8 cellular contexts compared by ENCODE assay signal in the genomic region with DNA sequence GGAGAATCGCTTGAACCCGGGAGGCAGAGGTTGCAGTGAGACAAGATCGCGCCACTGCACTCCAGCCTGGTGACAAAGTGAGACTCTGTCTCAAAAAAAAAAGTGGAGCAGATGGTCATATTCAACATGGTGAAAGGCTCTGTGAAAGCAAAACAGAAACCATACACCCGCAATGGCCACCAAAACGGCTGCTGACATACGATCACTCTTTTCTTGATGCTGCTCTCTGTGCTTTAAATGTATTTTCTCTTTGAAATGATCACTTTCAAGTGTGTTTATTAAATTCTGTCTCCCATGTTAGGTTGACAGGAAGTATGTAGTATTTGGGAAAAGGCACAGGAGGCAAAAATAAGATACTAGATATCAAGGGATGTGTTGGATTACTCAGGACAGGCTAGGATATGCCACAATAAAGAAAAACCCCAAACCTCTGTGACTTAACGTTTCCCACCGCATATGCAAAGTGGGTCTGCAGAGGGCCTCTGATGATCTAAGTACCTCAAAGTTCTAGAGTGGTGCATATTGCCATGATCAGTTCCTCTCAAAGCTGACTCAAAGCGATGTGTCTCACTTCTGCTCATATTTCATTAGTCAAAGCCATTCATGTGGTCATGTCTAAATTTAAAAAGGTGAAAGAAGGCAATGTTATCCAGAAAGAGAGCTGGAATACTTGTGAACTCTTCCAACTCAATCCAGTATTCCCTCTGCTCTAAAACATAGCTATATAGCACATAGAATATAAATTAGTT.
DNase-seq lines count a peak whose midpoint lies in the region; ATAC-seq and TF ChIP-seq lines count a peak whose summit lies in the region.

No MANE protein-coding gene starts in this region.

- ATAC-seq in GM18520 (IDR thresholded peaks at IDR 0.05; ENCODE audit: unreplicated experiment), result peak; percentile 95
- ATAC-seq in HG02571 (IDR thresholded peaks at IDR 0.05; ENCODE audit: unreplicated experiment), result peak; percentile 99

- H3K4me3 ChIP-seq in WERI-Rb-1 (ENCODE audit: low read depth, low read length) (no peak overlapping the region), suprapubic skin (no peak overlapping the region)

- TF ChIP-seq EP300 in suprapubic skin (IDR thresholded peaks at IDR 0.05), result no peak

- 89% methylated on average over 10 of the region's 10 CpGs for WGBS in suprapubic skin

- DNase-seq in MV-4-11 (lab: John Stamatoyannopoulos, UW) (peak; percentile 90), germinal center (ENCODE audit: low spot score) (peak; percentile 61), osteocyte (ENCODE audit: extremely low spot score, unreplicated experiment) (no peak), WERI-Rb-1 (no peak), midbrain (lab: John Stamatoyannopoulos, UW) (no peak), suprapubic skin (ENCODE audit: low spot score in 2 of 2) (no peak)

- H3K9me3 Mint-ChIP-seq in osteocyte (ENCODE audit: unreplicated experiment), result no peaks in the 10 kb centered on the region

- TF ChIP-seq CTCF in osteocyte (IDR thresholded peaks at IDR 0.05) (no peak), WERI-Rb-1 (IDR thresholded peaks at IDR 0.05; ENCODE audit: low read depth, low read length) (no peak), suprapubic skin (IDR thresholded peaks at IDR 0.05) (no peak)

- H3K27ac ChIP-seq in WERI-Rb-1 (no peak overlapping the region), suprapubic skin (no peak overlapping the region)

- H3K4me1 ChIP-seq in suprapubic skin, result no peaks in the 10 kb centered on the region

- H3K27me3 ChIP-seq in WERI-Rb-1 (ENCODE audit: insufficient read depth, low read depth, severe bottlenecking) (no peaks in the 10 kb centered on the region), suprapubic skin (no peaks in the 10 kb centered on the region)

- no peaks in the 10 kb centered on the region for H3K9me3 ChIP-seq in WERI-Rb-1 (ENCODE audit: severe bottlenecking)
- no peaks in the 10 kb centered on the region for H3K9me3 ChIP-seq in suprapubic skin

- H3K4me3 Mint-ChIP-seq in osteocyte (ENCODE audit: unreplicated experiment), result no peak overlapping the region

- H3K36me3 Mint-ChIP-seq in osteocyte (ENCODE audit: unreplicated experiment), result no peaks in the 10 kb centered on the region

- no peak for TF ChIP-seq POLR2A in suprapubic skin (IDR thresholded peaks at IDR 0.05)

- H3K36me3 ChIP-seq in WERI-Rb-1 (no peaks in the 10 kb centered on the region), suprapubic skin (no peaks in the 10 kb centered on the region)

- H3K4me1 Mint-ChIP-seq in osteocyte (ENCODE audit: unreplicated experiment), result no peaks in the 10 kb centered on the region

- H3K27me3 Mint-ChIP-seq in osteocyte (ENCODE audit: unreplicated experiment), result peaks cover 2% of the 10 kb centered on the region

- H3K27ac Mint-ChIP-seq in osteocyte (ENCODE audit: unreplicated experiment), result no peak overlapping the region

Comparison
In these comparisons a context has a peak if more than half of its experiments do, and no peak if none do; other contexts are left out.
1. DNase-seq: peak in MV-4-11 (single experiment) and germinal center (single experiment); none in osteocyte (single experiment), WERI-Rb-1 (single experiment), midbrain (single experiment) and suprapubic skin (0 of 2).